In the genomic region with DNA sequence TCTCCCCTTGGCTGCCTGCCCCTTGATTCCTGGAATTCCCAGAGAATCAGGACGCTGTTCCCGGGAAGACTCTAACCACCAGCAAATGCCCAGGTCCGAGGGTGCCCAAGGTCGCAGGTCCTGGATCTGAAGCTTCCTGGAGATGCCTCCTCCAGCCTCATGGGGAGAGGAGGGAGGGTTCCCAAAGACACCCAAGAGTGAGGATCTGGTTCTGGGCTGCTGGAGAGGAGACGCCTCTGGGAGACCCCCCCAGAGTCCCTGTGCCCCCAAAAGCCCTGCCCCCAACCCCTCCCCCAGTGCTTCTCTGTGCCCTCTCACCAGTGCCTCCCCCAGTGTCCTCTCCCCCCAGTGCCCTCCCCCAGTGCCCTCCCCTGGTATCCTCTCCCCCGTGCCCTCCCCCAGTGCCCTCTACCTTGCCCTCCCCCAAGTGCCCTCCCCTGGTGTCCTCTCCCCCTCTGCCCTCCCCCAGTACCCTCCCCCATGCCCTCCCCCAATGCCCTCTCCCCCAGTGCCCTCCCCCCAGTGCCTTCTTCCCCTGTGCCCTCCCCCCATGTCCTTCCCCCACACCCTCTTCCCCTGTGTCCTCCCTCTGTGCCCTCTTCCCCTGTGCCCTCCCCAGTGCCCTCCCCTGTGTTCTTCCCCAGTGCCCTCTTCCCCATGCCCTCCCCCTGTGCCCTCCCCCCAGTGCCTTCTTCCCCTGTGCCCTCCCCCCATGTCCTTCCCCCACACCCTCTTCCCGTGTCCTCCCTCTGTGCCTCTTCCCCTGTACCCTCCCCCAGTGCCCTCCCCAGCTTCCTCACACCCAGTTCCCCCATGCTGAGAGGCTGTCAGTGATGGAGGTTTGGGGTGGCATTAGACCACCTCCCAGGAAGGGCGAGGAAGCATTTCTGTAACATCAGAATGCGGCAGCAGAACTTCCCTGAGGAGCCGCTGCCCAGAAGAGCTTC, we compare ENCODE assay signal across 15 cellular contexts. TPM values are rescaled to one million over a fixed set of nuclear protein-coding genes. Genes with fewer than 3 reads are reported as not detected.
DNase-seq lines count a peak whose midpoint lies in the region; ATAC-seq, FAIRE-seq and TF ChIP-seq lines count a peak whose summit lies in the region.
"Had no signal": no experiment of that assay in that cellular context is flagged by ENCODE, and none has a peak within 500 bp of the region (broad histone marks: within the 10 kb centered on the region; RNA-seq: fewer than 3 reads in every experiment).

No MANE protein-coding gene starts in this region.

- BruUV-seq in A673 (replicated peaks; lab: Mats Ljungman, UMichigan) (no TSS peak), PC-9 (replicated peaks; lab: Mats Ljungman, UMichigan) (no TSS peak)

- DNase-seq in A673 (ENCODE audit: low spot score), result no peak
- DNase-seq in PC-9, result no peak
- no peak for DNase-seq in esophagus squamous epithelium (lab: John Stamatoyannopoulos, UW)
- peak in 1 of 6 donors; percentile 29 for DNase-seq in pancreas
- DNase-seq in GM23338 (ENCODE audit: low spot score), result no peak
- no peak for DNase-seq in head of caudate nucleus
- no peak for DNase-seq in activated CD4-positive, alpha-beta T cell treated with anti-CD3 and anti-CD28 coated beads, Interleukin-2, amount 10 ng/mL, durations not matched to agents 24 days and 14 days
- DNase-seq: activated CD4-positive, CD25-positive, alpha-beta regulatory T cell treated with anti-CD3 and anti-CD28 coated beads, Interleukin-2, amount 50 U/mL, for 72 hours; activated naive CD4-positive, alpha-beta T cell; NCI-H1436 treated with DMSO at 0.1 percent for 48 hours; stimulated activated CD4-positive, alpha-beta T cell treated with anti-CD3 and anti-CD28 coated beads, Interleukin-4, amount 100 ng/mL, for 4 hours had no signal

- H3K9me2 ChIP-seq in PC-9 (ENCODE audit: insufficient read depth) (no peaks in the 10 kb centered on the region), GM23338 (ENCODE audit: insufficient read depth) (no peaks in the 10 kb centered on the region)

- no peaks in the 10 kb centered on the region for H3K36me3 ChIP-seq in A673 (ENCODE audit: insufficient read depth, low read length, poor library complexity, severe bottlenecking)
- H3K36me3 ChIP-seq in PC-9 (ENCODE audit: low read depth), result no peaks in the 10 kb centered on the region
- no peaks in the 10 kb centered on the region for H3K36me3 ChIP-seq in esophagus squamous epithelium
- no peaks in the 10 kb centered on the region for H3K36me3 ChIP-seq in pancreas
- H3K36me3 ChIP-seq in GM23338 (ENCODE audit: insufficient read depth), result no peaks in the 10 kb centered on the region

- FAIRE-seq in pancreas (lab: Jason Lieb, UNC), result no peak
- FAIRE-seq: GM12891 had no signal

- H3K36me3 Mint-ChIP-seq in GM23338 (ENCODE audit: low read depth), result peaks cover 4% of the 10 kb centered on the region
- peaks cover 1% of the 10 kb centered on the region for H3K36me3 Mint-ChIP-seq in activated CD4-positive, alpha-beta T cell treated with anti-CD3 and anti-CD28 coated beads, Interleukin-2, amount 10 ng/mL, durations not matched to agents 24 days and 14 days (ENCODE audit: low read depth)
- H3K36me3 Mint-ChIP-seq: CD14-positive monocyte, memory B cell had no signal

- CTCF ChIA-PET in A673 (lab: Charles Lee), result no interaction called here
- CTCF ChIA-PET in PC-9 (lab: Charles Lee), result no interaction called here

- H3K4me1 ChIP-seq in A673 (ENCODE audit: insufficient read depth, low read length, poor library complexity, severe bottlenecking) (peaks cover 10% of the 10 kb centered on the region), PC-9 (replicated peaks; ENCODE audit: insufficient read depth) (peaks cover 11% of the 10 kb centered on the region), esophagus squamous epithelium (peaks cover 15 to 39% (median 31%) of the 10 kb centered on the region in 3 donors), pancreas (peaks cover 5 to 8% (median 5%) of the 10 kb centered on the region in 3 donors), GM23338 (ENCODE audit: insufficient read depth) (peaks cover 7% of the 10 kb centered on the region)

- peaks cover 21% of the 10 kb centered on the region for H3K4me1 Mint-ChIP-seq in GM23338
- peaks cover 17% of the 10 kb centered on the region for H3K4me1 Mint-ChIP-seq in activated CD4-positive, alpha-beta T cell treated with anti-CD3 and anti-CD28 coated beads, Interleukin-2, amount 10 ng/mL, durations not matched to agents 24 days and 14 days

- H3K4me3 ChIP-seq in A673 (ENCODE audit: low read depth, low read length, poor library complexity, severe bottlenecking) (peak overlapping the region; percentile 23), PC-9 (peak overlapping the region; percentile 51; the same call in 1 of the 2 replicates), esophagus squamous epithelium (peak overlapping the region; percentile 4 to 59 (median 34)), pancreas (peak overlapping the region in 2 of 4 donors; percentile 14 to 23), GM23338 (no peak overlapping the region)

- H3K9me3 Mint-ChIP-seq in GM23338, result peaks cover 15% of the 10 kb centered on the region
- no peaks in the 10 kb centered on the region for H3K9me3 Mint-ChIP-seq in activated CD4-positive, alpha-beta T cell treated with anti-CD3 and anti-CD28 coated beads, Interleukin-2, amount 10 ng/mL, durations not matched to agents 24 days and 14 days
- H3K9me3 Mint-ChIP-seq: memory B cell had no signal

- peak; percentile 2 to 30 (median 18) for ATAC-seq in pancreas
- ATAC-seq in GM23338, result no peak
- ATAC-seq in GM18858 (IDR thresholded peaks at IDR 0.05; ENCODE audit: unreplicated experiment), result no peak

- H3K27me3 ChIP-seq in A673 (replicated peaks; ENCODE audit: insufficient read depth, low read depth, low read length, poor library complexity) (no peaks in the 10 kb centered on the region), PC-9 (ENCODE audit: insufficient read depth, low read depth) (no peaks in the 10 kb centered on the region), esophagus squamous epithelium (peaks cover 0 to 29% (median 0%) of the 10 kb centered on the region in 4 donors), pancreas (no peaks in the 10 kb centered on the region), GM23338 (ENCODE audit: insufficient read depth) (peaks cover 26% of the 10 kb centered on the region)

- no peaks in the 10 kb centered on the region for H3K79me2 ChIP-seq in PC-9 (ENCODE audit: low read depth)
- H3K79me2 ChIP-seq in GM23338 (replicated peaks; ENCODE audit: insufficient read depth), result no peaks in the 10 kb centered on the region

- no peak for TF ChIP-seq CTCF in A673 (conservative IDR thresholded peaks at IDR 0.05; ENCODE audit: low read depth, low read length)
- no peak for TF ChIP-seq CTCF in PC-9 (conservative IDR thresholded peaks at IDR 0.05)
- TF ChIP-seq CTCF in esophagus squamous epithelium (IDR thresholded peaks at IDR 0.05), result no peak
- no peak for TF ChIP-seq CTCF in pancreas (IDR thresholded peaks at IDR 0.05)
- TF ChIP-seq CTCF in GM23338 (conservative IDR thresholded peaks at IDR 0.05; ENCODE audit: low read depth in 2 of 2), result no peak

- H3K9me3 ChIP-seq in A673 (ENCODE audit: low read depth, low read length, poor library complexity, severe bottlenecking), result no peaks in the 10 kb centered on the region
- H3K9me3 ChIP-seq in PC-9 (ENCODE audit: insufficient read depth, low read depth), result no peaks in the 10 kb centered on the region
- no peaks in the 10 kb centered on the region for H3K9me3 ChIP-seq in esophagus squamous epithelium
- no peaks in the 10 kb centered on the region for H3K9me3 ChIP-seq in pancreas

- H4K20me1 ChIP-seq in PC-9 (ENCODE audit: insufficient read depth) (no peaks in the 10 kb centered on the region), GM23338 (replicated peaks; ENCODE audit: insufficient read depth) (0 out of 2 replicates have a peak, but pooled peaks cover 5% of the 10 kb centered on the region)

- POLR2A ChIA-PET in A673 (lab: Charles Lee; ENCODE audit: low non-redundant PET) (no interaction called here), PC-9 (lab: Charles Lee; ENCODE audit: unreplicated experiment) (interaction anchor here (0.5 to 0.7 kb wide), 2 partner anchors 48 to 101 kb away, joined by 3 to 4 read pairs; no protein-coding TSS in a partner anchor)

- no peaks in the 10 kb centered on the region; the same call in 1 of the 2 replicates for H3F3A ChIP-seq in PC-9 (ENCODE audit: insufficient read depth, low read depth)
- no peaks in the 10 kb centered on the region for H3F3A ChIP-seq in GM23338 (replicated peaks; ENCODE audit: low read depth)

- H3K4me3 Mint-ChIP-seq in GM23338, result no peak overlapping the region
- no peak overlapping the region for H3K4me3 Mint-ChIP-seq in activated CD4-positive, alpha-beta T cell treated with anti-CD3 and anti-CD28 coated beads, Interleukin-2, amount 10 ng/mL, durations not matched to agents 24 days and 14 days
- H3K4me3 Mint-ChIP-seq: CD14-positive monocyte, memory B cell had no signal

- no peak overlapping the region for H3K27ac Mint-ChIP-seq in GM23338
- no peak overlapping the region for H3K27ac Mint-ChIP-seq in activated CD4-positive, alpha-beta T cell treated with anti-CD3 and anti-CD28 coated beads, Interleukin-2, amount 10 ng/mL, durations not matched to agents 24 days and 14 days
- H3K27ac Mint-ChIP-seq: memory B cell had no signal

- peak overlapping the region; percentile 76; the same call in 1 of the 2 replicates for H2AFZ ChIP-seq in PC-9
- no peak overlapping the region for H2AFZ ChIP-seq in GM23338

- no peak for TF ChIP-seq POLR2A in esophagus squamous epithelium (IDR thresholded peaks at IDR 0.05)

- 59 to 80% methylated on average over 1 to 6 of the region's 10 CpGs for WGBS in esophagus squamous epithelium, 2 donors
- WGBS in pancreas, 2 donors, result 45 to 51% methylated on average over 9 to 10 of the region's 10 CpGs

- H3K4me2 ChIP-seq in PC-9 (peak overlapping the region; percentile 86), GM23338 (no peak overlapping the region)

- peaks cover 43% of the 10 kb centered on the region for H3K27me3 Mint-ChIP-seq in GM23338 (ENCODE audit: insufficient read depth, low read depth, poor library complexity)
- peaks cover 4% of the 10 kb centered on the region for H3K27me3 Mint-ChIP-seq in activated CD4-positive, alpha-beta T cell treated with anti-CD3 and anti-CD28 coated beads, Interleukin-2, amount 10 ng/mL, durations not matched to agents 24 days and 14 days

- intact Hi-C loops in A673 (cut with micrococcal nuclease; ENCODE audit: unreplicated experiment) (no loop called here), PC-9 (cut with micrococcal nuclease; ENCODE audit: unreplicated experiment) (loop anchor here (10.0 kb wide), 2 partner anchors 55 to 235 kb away; no protein-coding TSS in a partner anchor), esophagus squamous epithelium (cut with DNase I) (no loop called here), pancreas (cut with DNase I) (no loop called here), head of caudate nucleus (cut with DNase I) (no loop called here)
- intact Hi-C loops in activated CD4-positive, alpha-beta T cell treated with anti-CD3 and anti-CD28 coated beads, Interleukin-2, amount 10 ng/mL, durations not matched to agents 24 days and 14 days (cut with micrococcal nuclease), result no loop called here

- H3K27ac ChIP-seq in A673 (ENCODE audit: low read depth, low read length, poor library complexity, severe bottlenecking), result no peak overlapping the region
- no peak overlapping the region for H3K27ac ChIP-seq in PC-9
- peak overlapping the region; percentile 59 to 81 (median 72) for H3K27ac ChIP-seq in esophagus squamous epithelium
- peak overlapping the region in 1 of 4 donors; percentile 51 for H3K27ac ChIP-seq in pancreas
- no peak overlapping the region for H3K27ac ChIP-seq in GM23338 (ENCODE audit: low read depth)

RNA-seq across cellular contexts. Expression of a gene that starts 6.3 kb away (rescaled TPM):
- total RNA-seq in A673 (2021) (1.4 and 2.8 TPM in 2 replicates), PC-9 (2021) (3.6 and 6.3 TPM in 2 replicates), esophagus squamous epithelium (10 to 100 TPM in 1 of 4 donors, 1 to 10 TPM in 3; 4.3 to 19.5 (median 6.5) TPM), pancreas (1 to 10 TPM in 5 of 6 donors, under 1 TPM in 1; 0.74 to 7.4 (median 1.4) TPM)
- polyA plus RNA-seq in pancreas (1 to 10 TPM; 1.5 to 3.3 TPM), GM23338 (2016; fragmentation: Nextera tagmentation; extraction: Ambion mirVana) (0.21 TPM in 1 of 2 replicates, not detected in the other)
- total RNA-seq in GM23338 (2014; rRNA removed; shearing (Covaris generic)), result 0.16 and 1.3 TPM in 2 replicates
- total RNA-seq in activated CD4-positive, alpha-beta T cell treated with anti-CD3 and anti-CD28 coated beads, Interleukin-2, amount 10 ng/mL, durations not matched to agents 24 days and 14 days, result 4.3 and 4.6 TPM in 2 replicates

RNA-seq across cellular contexts. Expression of a gene that starts 19.1 kb away (rescaled TPM):
- total RNA-seq in A673 (2021) (0.39 and 1.2 TPM in 2 replicates), PC-9 (2021) (0.24 and 0.28 TPM in 2 replicates), esophagus squamous epithelium (not detected), pancreas (not detected)
- polyA plus RNA-seq in pancreas (not detected), GM23338 (2016; fragmentation: Nextera tagmentation; extraction: Ambion mirVana) (0.10 and 0.23 TPM in 2 replicates)
- 0.66 and 1.1 TPM in 2 replicates for total RNA-seq in GM23338 (2014; rRNA removed; shearing (Covaris generic))
- 0.09 TPM in 2 replicates for total RNA-seq in activated CD4-positive, alpha-beta T cell treated with anti-CD3 and anti-CD28 coated beads, Interleukin-2, amount 10 ng/mL, durations not matched to agents 24 days and 14 days
- polyA plus RNA-seq: CD14-positive monocyte had no signal

RNA-seq across cellular contexts. Expression of a gene that starts 22.5 kb away (rescaled TPM):
- total RNA-seq in A673 (2021) (not detected in 2 replicates), PC-9 (2021) (0.48 and 0.68 TPM in 2 replicates), esophagus squamous epithelium (1 to 10 TPM; 3.0 to 4.4 (median 4.1) TPM), pancreas (1 to 10 TPM in 2 of 6 donors, under 1 TPM in 4; 0.28 to 1.3 (median 0.98) TPM)
- polyA plus RNA-seq in pancreas (1 to 10 TPM in 1 of 2 donors, under 1 TPM in 1; 0.70 to 1.0 TPM), GM23338 (2016; fragmentation: Nextera tagmentation; extraction: Ambion mirVana) (0.44 TPM in 1 of 2 replicates, not detected in the other)
- total RNA-seq in GM23338 (2014; rRNA removed; shearing (Covaris generic)), result 0.42 and 0.58 TPM in 2 replicates
- 413 and 415 TPM in 2 replicates for total RNA-seq in activated CD4-positive, alpha-beta T cell treated with anti-CD3 and anti-CD28 coated beads, Interleukin-2, amount 10 ng/mL, durations not matched to agents 24 days and 14 days

RNA-seq across cellular contexts. Expression of a gene that starts 31.7 kb away (rescaled TPM):
- 0.52 and 0.58 TPM in 2 replicates for total RNA-seq in A673 (2021)
- total RNA-seq in PC-9 (2021), result not detected in 2 replicates
- total RNA-seq in esophagus squamous epithelium, result not detected
- total RNA-seq in pancreas, result under 1 TPM in 3 of 6 donors, not detected in 3; 0.37 to 0.87 (median 0.74) TPM
- not detected for polyA plus RNA-seq in pancreas
- total RNA-seq in GM23338 (2014; rRNA removed; shearing (Covaris generic)), result 0.49 and 0.82 TPM in 2 replicates
- polyA plus RNA-seq in GM23338 (2016; fragmentation: Nextera tagmentation; extraction: Ambion mirVana), result not detected in 2 replicates
- 0.14 TPM in 1 of 2 replicates, not detected in the other for total RNA-seq in activated CD4-positive, alpha-beta T cell treated with anti-CD3 and anti-CD28 coated beads, Interleukin-2, amount 10 ng/mL, durations not matched to agents 24 days and 14 days
- polyA plus RNA-seq: CD14-positive monocyte had no signal

Comparison
In these comparisons a context has a peak if more than half of its experiments do, and no peak if none do; other contexts are left out.
1. H3K27ac ChIP-seq: peak in esophagus squamous epithelium (4 of 4); none in A673 (single experiment), PC-9 (single experiment) and GM23338 (single experiment).
2. ATAC-seq: peak in pancreas (4 of 4); none in GM23338 (single experiment) and GM18858 (single experiment).
3. RNA of a gene that starts 22.5 kb away (total RNA-seq): 413 to 415 TPM in activated CD4-positive, alpha-beta T cell treated with anti-CD3 and anti-CD28 coated beads, Interleukin-2, amount 10 ng/mL, durations not matched to agents 24 days and 14 days; 3.0 to 4.4 TPM in esophagus squamous epithelium, 0.28 to 1.3 TPM in pancreas, 0.48 to 0.68 TPM in PC-9, 0.42 to 0.58 TPM in GM23338 and not detected in A673; every median in the first group is over 10 times any median in the second.